18 cellular contexts compared by ENCODE assay signal in genomic region chr21:29174607-29175013, GRCh38. TPM values are rescaled to one million over a fixed set of nuclear protein-coding genes. Genes with fewer than 3 reads are reported as not detected.
A peak's percentile ranks its signal among the peaks of the same experiment; 100 is the strongest.
DNase-seq lines count a peak whose midpoint lies in the region; ATAC-seq, FAIRE-seq and TF ChIP-seq lines count a peak whose summit lies in the region.
"Had no signal": no experiment of that assay in that cellular context is flagged by ENCODE, and none has a peak within 500 bp of the region (broad histone marks: within the 10 kb centered on the region; RNA-seq: fewer than 3 reads in every experiment).

No MANE protein-coding gene starts in this region.

- no peaks in the 10 kb centered on the region for H3K9me3 ChIP-seq in adipocyte (ENCODE audit: control insufficient read depth, low read length)
- H3K9me3 ChIP-seq in keratinocyte (ENCODE audit: control insufficient read depth, low read depth, low read length): no peaks in the 10 kb centered on the region
- no peaks in the 10 kb centered on the region for H3K9me3 ChIP-seq in stomach

- H3K27me3 ChIP-seq in adipocyte (replicated peaks; ENCODE audit: control insufficient read depth, insufficient read depth, low read length): no peaks in the 10 kb centered on the region
- H3K27me3 ChIP-seq in keratinocyte (ENCODE audit: control insufficient read depth, extremely low read depth, insufficient read depth, low read length): no peaks in the 10 kb centered on the region
- H3K27me3 ChIP-seq in stomach: no peaks in the 10 kb centered on the region
- H3K27me3 ChIP-seq: cardiac muscle cell had no signal

- ATAC-seq in GM18505 (IDR thresholded peaks at IDR 0.05; ENCODE audit: unreplicated experiment) (no peak), GM21825 (IDR thresholded peaks at IDR 0.05; ENCODE audit: unreplicated experiment) (no peak)
- ATAC-seq: natural killer cell treated with Interleukin-12 subunit alpha and Interleukin-12 subunit beta and Interleukin-15 and Interleukin-18, amount 100 ng/mL, for 72 hours had no signal

- H4K20me1 ChIP-seq in keratinocyte (ENCODE audit: control insufficient read depth, extremely low read depth, insufficient read depth, low read length): no peaks in the 10 kb centered on the region

- H3K4me1 ChIP-seq in adipocyte (ENCODE audit: control insufficient read depth, insufficient read depth, low read length): peaks cover 31% of the 10 kb centered on the region
- H3K4me1 ChIP-seq in keratinocyte (ENCODE audit: control insufficient read depth, extremely low read depth, insufficient read depth, low read length): peaks cover 19% of the 10 kb centered on the region
- H3K4me1 ChIP-seq in stomach: peaks cover 0 to 34% (median 13%) of the 10 kb centered on the region in 4 donors

- dilution Hi-C loops in keratinocyte (cut with MboI; ENCODE audit: extremely low pct_ligation_motif_present, low sequenced_read_pairs): loop anchor here (5.0 kb wide), 1 partner anchor 68 kb away; no protein-coding TSS in a partner anchor

- H3K4me2 ChIP-seq in keratinocyte (ENCODE audit: control insufficient read depth, extremely low read depth, insufficient read depth, low read depth, low read length): peak overlapping the region; percentile 25

- H3K36me3 ChIP-seq in adipocyte (ENCODE audit: control insufficient read depth, insufficient read depth, low read length, severe bottlenecking) (no peaks in the 10 kb centered on the region), keratinocyte (ENCODE audit: control insufficient read depth in 2 of 2, extremely low read depth in 1 of 2, insufficient read depth in 2 of 2, low read length in 2 of 2) (no peaks in the 10 kb centered on the region), stomach (no peaks in the 10 kb centered on the region)
- H3K36me3 ChIP-seq: cardiac muscle cell had no signal

- H3K27ac ChIP-seq in keratinocyte (ENCODE audit: control insufficient read depth, insufficient read depth, low read length): peak overlapping the region; percentile 13
- H3K27ac ChIP-seq in stomach: peak overlapping the region in 3 of 5 donors; percentile 25 to 45 (median 37)
- H3K27ac ChIP-seq: cardiac muscle cell had no signal

- FAIRE-seq in keratinocyte (lab: Jason Lieb, UNC): no peak
- FAIRE-seq: GM18507 had no signal

- peak overlapping the region; percentile 78 for H3K4me3 ChIP-seq in adipocyte (ENCODE audit: low read length)
- no peak overlapping the region for H3K4me3 ChIP-seq in keratinocyte (ENCODE audit: control insufficient read depth in 2 of 3, extremely low read depth in 1 of 3, insufficient read depth in 2 of 3, low read depth in 1 of 3, low read length in 3 of 3)
- H3K4me3 ChIP-seq in stomach: no peak overlapping the region
- H3K4me3 ChIP-seq: cardiac muscle cell had no signal

- DNase-seq in HCEC 1CT: peak; percentile 38
- no peak for DNase-seq in adipocyte (ENCODE audit: low read depth)
- DNase-seq in keratinocyte (ENCODE audit: low read depth, low spot score): no peak
- no peak for DNase-seq in stomach
- no peak for DNase-seq in NCI-H345 (lab: John Stamatoyannopoulos, UW)
- no peak for DNase-seq in H4 (ENCODE audit: low spot score)
- DNase-seq: activated CD4-positive, CD25-positive, alpha-beta regulatory T cell; glutamatergic neuron; kidney glomerular epithelial cell; NCI-H2107; NCI-H82; RPMI8226; T-helper 1 cell had no signal

- WGBS in stomach, 5 donors: 55 to 84% (median 71%) methylated on average over 9 of the region's 9 CpGs

- TF ChIP-seq POLR2A in stomach (IDR thresholded peaks at IDR 0.05) (no peak), GM18505 (IDR thresholded peaks at IDR 0.05; ENCODE audit: borderline replicate concordance, extremely low read depth, insufficient read depth, insufficient read length) (no peak)

- TF ChIP-seq EP300 in stomach (IDR thresholded peaks at IDR 0.05): no peak

- no peaks in the 10 kb centered on the region for H3K9me1 ChIP-seq in keratinocyte (ENCODE audit: control insufficient read depth, extremely low read depth, insufficient read depth, low read length)

- intact Hi-C loops in stomach (cut with DNase I; ENCODE audit: low total_unique reads): no loop called here

- H3K9ac ChIP-seq in adipocyte (ENCODE audit: low read length) (peak overlapping the region; percentile 81), keratinocyte (ENCODE audit: control insufficient read depth, extremely low read depth, insufficient read depth, low read length) (peak overlapping the region; percentile 39)

- no peak for TF ChIP-seq CTCF in keratinocyte (optimal IDR thresholded peaks at IDR 0.05 in 1 of 3, IDR thresholded peaks at IDR 0.05 in 1 of 3, conservative IDR thresholded peaks at IDR 0.05 in 1 of 3; ENCODE audit: extremely low read depth in 1 of 3, insufficient read depth in 2 of 3, low read length in 3 of 3)
- TF ChIP-seq CTCF in stomach (IDR thresholded peaks at IDR 0.05): no peak

- no peaks in the 10 kb centered on the region for H3K79me2 ChIP-seq in keratinocyte (ENCODE audit: control insufficient read depth, insufficient read depth, low read length)

- H2AFZ ChIP-seq in keratinocyte (ENCODE audit: control insufficient read depth, low read length): peak overlapping the region; percentile 77

RNA-seq across cellular contexts. Expression of gene MAP3K7CL, which starts 44.2 kb away (rescaled TPM):
- polyA plus RNA-seq in keratinocyte (13.7 to 17.3 TPM (median 16.5 TPM) in 3 replicates), stomach (1 to 10 TPM; 2.6 to 5.2 (median 2.7) TPM)
- 13.3 TPM for polyA plus RNA-seq in keratinocyte (2011; ENCODE audit: low read depth)
- polyA plus RNA-seq in keratinocyte (2011; cell fraction: cytosol; rRNA removed): 18.3 and 21.4 TPM in 2 replicates
- 4.5 and 7.1 TPM in 2 replicates for polyA plus RNA-seq in keratinocyte (2011; cell fraction: nucleus; rRNA removed)
- 12.6 and 14.2 TPM in 2 replicates for polyA plus RNA-seq in keratinocyte (2012; ENCODE audit: low replicate concordance)
- polyA minus RNA-seq in keratinocyte: 4.2 to 13.5 TPM (median 9.7 TPM) in 3 replicates
- polyA minus RNA-seq in keratinocyte (2011; cell fraction: cytosol; rRNA and poly(A)+ RNA removed): 5.9 TPM
- 1.6 and 3.3 TPM in 2 replicates for polyA minus RNA-seq in keratinocyte (2011; cell fraction: nucleus; rRNA and poly(A)+ RNA removed)
- 10 to 100 TPM in 2 of 5 donors, 1 to 10 TPM in 2, under 1 TPM in 1; 0.58 to 19.2 (median 7.2) TPM for total RNA-seq in stomach
- total RNA-seq in H4 (2014; rRNA removed; shearing (Covaris generic)): 2.9 and 4.0 TPM in 2 replicates
- polyA plus RNA-seq: cardiac muscle cell had no signal
